19 cellular contexts compared by ENCODE assay signal in the genomic region with DNA sequence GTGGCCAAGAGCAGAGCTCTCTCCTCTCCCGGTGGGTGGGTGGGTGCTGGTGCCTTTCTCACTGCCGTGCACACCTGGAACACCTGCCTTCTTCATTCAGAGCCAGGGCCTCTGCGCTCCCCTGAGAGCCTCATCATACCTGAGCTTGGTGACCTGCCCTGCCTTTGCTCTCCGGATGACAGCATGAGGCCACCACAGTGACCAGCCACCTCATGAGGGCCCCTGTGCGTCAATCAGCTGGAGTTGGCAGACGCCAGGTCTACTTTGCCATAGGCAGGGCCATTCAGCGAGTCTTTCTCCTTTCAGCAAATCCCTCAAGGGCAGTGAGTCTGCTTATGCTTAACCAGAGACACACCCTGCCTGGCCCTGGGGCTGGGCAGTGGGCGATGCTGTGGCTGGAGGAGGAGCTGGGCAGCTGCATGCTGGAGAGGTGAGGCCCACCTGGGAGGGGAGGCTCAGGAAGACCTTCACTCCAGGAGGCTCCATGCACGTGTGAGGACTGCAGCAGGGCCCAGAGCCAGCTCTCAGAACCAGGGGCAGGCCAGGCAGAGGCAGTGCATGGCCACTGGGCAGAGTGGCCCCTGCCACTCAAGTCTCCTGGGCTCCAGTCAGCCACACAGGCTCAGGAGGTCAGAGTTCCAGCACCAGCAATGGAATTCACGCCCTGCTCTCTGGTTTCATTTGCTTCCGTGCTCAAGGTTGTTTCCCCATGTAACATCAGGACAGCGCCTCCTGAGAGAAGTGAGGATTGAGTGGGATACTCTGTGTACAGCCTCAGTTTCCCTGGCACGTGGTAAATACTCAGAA.
"Had no signal": no experiment of that assay in that cellular context is flagged by ENCODE, and none has a peak within 500 bp of the region (broad histone marks: within the 10 kb centered on the region; RNA-seq: fewer than 3 reads in every experiment).

No MANE protein-coding gene starts in this region.

- H3K27ac ChIP-seq: gastroesophageal sphincter, hepatocyte, tibial nerve had no signal

- H3K9me3 ChIP-seq: gastroesophageal sphincter had no signal

- H3K4me2 ChIP-seq: hepatocyte, smooth muscle cell had no signal

- DNase-seq: activated CD4-positive, alpha-beta T cell treated with anti-CD3 and anti-CD28 coated beads for 36 hours; activated CD4-positive, CD25-positive, alpha-beta regulatory T cell; activated CD8-positive, alpha-beta memory T cell treated with anti-CD3 and anti-CD28 coated beads, Interleukin-2, amount 10 ng/mL, durations not matched to agents 7 days and 5 days; activated CD8-positive, alpha-beta T cell treated with anti-CD3 and anti-CD28 coated beads, Interleukin-2, amount 10 ng/mL, durations not matched to agents 7 days and 5 days; activated naive CD8-positive, alpha-beta T cell treated with anti-CD3 and anti-CD28 coated beads, Interleukin-2, amount 50 U/mL, for 24 hours; activated T-cell treated with anti-CD3 and anti-CD28 coated beads, Interleukin-2, amount 50 U/mL, for 48 hours; amygdala; central memory CD4-positive, alpha-beta T cell; left colon; midbrain; stimulated activated CD4-positive, alpha-beta T cell treated with anti-CD3 and anti-CD28 coated beads, Interleukin-15, amount 100 ng/mL, for 24 hours; stimulated activated CD4-positive, alpha-beta T cell treated with anti-CD3 and anti-CD28 coated beads, Interleukin-2, amount 100 ng/mL, for 24 hours; stimulated activated naive CD4-positive, alpha-beta T cell; T-helper 1 cell had no signal

- ATAC-seq: activated CD4-positive, alpha-beta T cell treated with anti-CD3 and anti-CD28 coated beads for 36 hours; activated CD8-positive, alpha-beta memory T cell treated with anti-CD3 and anti-CD28 coated beads, Interleukin-2, amount 10 ng/mL, durations not matched to agents 7 days and 5 days; activated CD8-positive, alpha-beta T cell treated with anti-CD3 and anti-CD28 coated beads, Interleukin-2, amount 10 ng/mL, durations not matched to agents 7 days and 5 days; activated naive CD8-positive, alpha-beta T cell treated with anti-CD3 and anti-CD28 coated beads, Interleukin-2, amount 50 U/mL, for 24 hours; gastroesophageal sphincter; left colon; naive thymus-derived CD8-positive, alpha-beta T cell had no signal

- H2AFZ ChIP-seq: hepatocyte had no signal

- H3K36me3 ChIP-seq: gastroesophageal sphincter, tibial nerve had no signal

- H3K4me3 ChIP-seq: gastroesophageal sphincter, hepatocyte, smooth muscle cell, tibial nerve had no signal

- H3K79me2 ChIP-seq: hepatocyte had no signal

- H3K27me3 ChIP-seq: gastroesophageal sphincter, hepatocyte, tibial nerve had no signal

- H3K4me1 ChIP-seq: tibial nerve had no signal
